1 cellular context compared by ENCODE assay signal in the genomic region with DNA sequence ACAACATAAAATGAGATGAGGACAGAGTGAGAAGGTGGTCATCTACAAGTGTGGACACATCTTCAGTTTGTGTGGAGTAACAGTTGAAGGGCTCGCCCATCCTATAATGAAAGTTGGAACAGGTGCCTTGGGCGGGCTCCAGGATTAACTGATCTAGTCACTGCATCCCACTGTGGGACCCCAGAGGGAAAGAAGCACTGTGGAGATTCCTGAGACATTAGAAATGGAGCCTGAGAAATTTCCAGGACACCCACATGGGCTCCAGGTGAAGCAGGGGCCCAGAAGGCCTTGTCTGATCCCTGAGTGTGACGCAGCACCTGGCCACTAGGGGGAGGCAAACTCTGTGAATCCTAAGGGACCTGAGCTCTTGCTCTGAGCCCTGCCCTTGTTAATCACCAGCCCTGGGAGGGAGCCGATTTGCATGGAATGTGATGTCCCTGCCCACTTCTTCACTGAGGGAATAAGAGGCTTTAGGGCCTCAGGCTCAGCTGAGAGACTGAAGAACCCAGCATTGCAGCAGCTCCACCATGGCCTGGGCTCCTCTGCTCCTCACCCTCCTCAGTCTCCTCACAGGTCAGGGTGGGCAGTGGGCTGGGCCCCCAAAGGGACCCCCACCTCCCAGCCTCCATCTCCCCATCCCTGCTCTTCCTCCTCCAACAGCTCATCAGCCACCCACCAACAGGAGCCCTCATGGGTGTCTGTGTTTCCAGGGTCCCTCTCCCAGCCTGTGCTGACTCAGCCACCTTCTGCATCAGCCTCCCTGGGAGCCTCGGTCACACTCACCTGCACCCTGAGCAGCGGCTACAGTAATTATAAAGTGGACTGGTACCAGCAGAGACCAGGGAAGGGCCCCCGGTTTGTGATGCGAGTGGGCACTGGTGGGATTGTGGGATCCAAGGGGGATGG.
A peak's percentile ranks its signal among the peaks of the same experiment; 100 is the strongest.
TF ChIP-seq lines count a peak whose summit lies in the region.

No MANE protein-coding gene starts in this region.

TF ChIP-seq in K562, 482 proteins besides CTCF, POLR2A, EP300 and RAD21 (continued from another document and continues in another):
- TF ChIP-seq ZNF583 (CRISPR knock-in tag; IDR thresholded peaks at IDR 0.05) (peak; percentile 87), ELF4 (CRISPR knock-in tag; IDR thresholded peaks at IDR 0.05) (0 out of 2 replicates have a peak, but pooled peaks have one; percentile 55), ZNF655 (CRISPR knock-in tag; IDR thresholded peaks at IDR 0.05) (0 out of 2 replicates have a peak, but pooled peaks have one; percentile 52), ZNF695 (CRISPR knock-in tag; IDR thresholded peaks at IDR 0.05) (0 out of 2 replicates have a peak, but pooled peaks have one; percentile 62), XRCC5 (IDR thresholded peaks at IDR 0.05; ENCODE audit: low read depth, low read length) (peak; percentile 99), BACH1 (tag; IDR thresholded peaks at IDR 0.05) (no peak), MLX (CRISPR knock-in tag; conservative IDR thresholded peaks at IDR 0.05) (peak in 1 of 2 experiments; percentile 59; a peak in 2 of 4 replicates), RREB1 (CRISPR knock-in tag; IDR thresholded peaks at IDR 0.05) (peak; percentile 70; the same call in 1 of the 2 replicates), BMI1 (IDR thresholded peaks at IDR 0.05; ENCODE audit: low read length) (0 out of 2 replicates have a peak, but pooled peaks have one; percentile 24), IFI16 (CRISPR knock-in tag; IDR thresholded peaks at IDR 0.05) (peak; percentile 42; the same call in 1 of the 2 replicates), CBFB (CRISPR knock-in tag; IDR thresholded peaks at IDR 0.05) (peak; percentile 84; the same call in 1 of the 2 replicates), MXI1 (IDR thresholded peaks at IDR 0.05; ENCODE audit: low read depth, low read length) (0 out of 2 replicates have a peak, but pooled peaks have one; percentile 8), GTF2F1 (IDR thresholded peaks at IDR 0.05; ENCODE audit: low read depth, low read length) (peak; percentile 66; the same call in 1 of the 2 replicates), CREB1 (IDR thresholded peaks at IDR 0.05) (peak; percentile 78; the same call in 1 of the 2 replicates), CREB1 (CRISPR knock-in tag; IDR thresholded peaks at IDR 0.05) (peak; percentile 83), MAFG (tag; conservative IDR thresholded peaks at IDR 0.05) (peak; percentile 35; the same call in 1 of the 2 replicates), ZNF324 (CRISPR knock-in tag; IDR thresholded peaks at IDR 0.05) (peak; percentile 31; the same call in 1 of the 2 replicates), ARID1B (IDR thresholded peaks at IDR 0.05) (no peak), CHCHD3 (CRISPR knock-in tag; IDR thresholded peaks at IDR 0.05) (peak; percentile 60; the same call in 1 of the 2 replicates), NCOA4 (IDR thresholded peaks at IDR 0.05; ENCODE audit: partially characterized antibody) (no peak), ZNF140 (CRISPR knock-in tag; IDR thresholded peaks at IDR 0.05) (0 out of 2 replicates have a peak, but pooled peaks have one; percentile 16), TCFL5 (CRISPR knock-in tag; conservative IDR thresholded peaks at IDR 0.05) (no peak; the same call in 1 of the 2 replicates), SRSF3 (IDR thresholded peaks at IDR 0.05; ENCODE audit: insufficient read depth, low read length) (no peak), ZNF785 (CRISPR knock-in tag; IDR thresholded peaks at IDR 0.05) (no peak; the same call in 1 of the 2 replicates), NFE2 (IDR thresholded peaks at IDR 0.05; ENCODE audit: low read depth) (peak; percentile 71), CUX1 (CRISPR knock-in tag; IDR thresholded peaks at IDR 0.05) (no peak), POLR2G (IDR thresholded peaks at IDR 0.05; ENCODE audit: low read depth, low read length) (no peak), SMAD2 (IDR thresholded peaks at IDR 0.05; ENCODE audit: low read depth, low read length) (0 out of 2 replicates have a peak, but pooled peaks have one; percentile 51), ZNF639 (CRISPR knock-in tag; conservative IDR thresholded peaks at IDR 0.05 in 1 of 2, IDR thresholded peaks at IDR 0.05 in 1 of 2) (peak in 1 of 2 experiments; percentile 68; a peak in 1 of 4 replicates), ZFP1 (CRISPR knock-in tag; IDR thresholded peaks at IDR 0.05) (peak; percentile 72), PPARD (CRISPR knock-in tag; IDR thresholded peaks at IDR 0.05) (0 out of 2 replicates have a peak, but pooled peaks have one; percentile 21), ZNF778 (CRISPR knock-in tag; IDR thresholded peaks at IDR 0.05) (peak; percentile 51; the same call in 1 of the 2 replicates), CBX2 (IDR thresholded peaks at IDR 0.05; ENCODE audit: insufficient read depth, low read length, poor library complexity, severe bottlenecking) (no peak), BCL6 (CRISPR knock-in tag; IDR thresholded peaks at IDR 0.05) (peak; percentile 67; the same call in 1 of the 2 replicates), ZNF436 (CRISPR knock-in tag; IDR thresholded peaks at IDR 0.05) (0 out of 2 replicates have a peak, but pooled peaks have one; percentile 48), OTX1 (CRISPR knock-in tag; IDR thresholded peaks at IDR 0.05) (0 out of 2 replicates have a peak, but pooled peaks have one; percentile 53)
- TF ChIP-seq, protein P1, sequence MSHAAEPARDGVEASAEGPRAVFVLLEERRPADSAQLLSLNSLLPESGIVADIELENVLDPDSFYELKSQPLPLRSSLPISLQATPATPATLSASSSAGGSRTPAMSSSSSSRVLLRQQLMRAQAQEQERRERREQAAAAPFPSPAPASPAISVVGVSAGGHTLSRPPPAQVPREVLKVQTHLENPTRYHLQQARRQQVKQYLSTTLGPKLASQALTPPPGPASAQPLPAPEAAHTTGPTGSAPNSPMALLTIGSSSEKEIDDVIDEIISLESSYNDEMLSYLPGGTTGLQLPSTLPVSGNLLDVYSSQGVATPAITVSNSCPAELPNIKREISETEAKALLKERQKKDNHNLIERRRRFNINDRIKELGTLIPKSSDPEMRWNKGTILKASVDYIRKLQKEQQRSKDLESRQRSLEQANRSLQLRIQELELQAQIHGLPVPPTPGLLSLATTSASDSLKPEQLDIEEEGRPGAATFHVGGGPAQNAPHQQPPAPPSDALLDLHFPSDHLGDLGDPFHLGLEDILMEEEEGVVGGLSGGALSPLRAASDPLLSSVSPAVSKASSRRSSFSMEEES (CRISPR knock-in tag; IDR thresholded peaks at IDR 0.05): peak; percentile 48
- TF ChIP-seq, protein P2, sequence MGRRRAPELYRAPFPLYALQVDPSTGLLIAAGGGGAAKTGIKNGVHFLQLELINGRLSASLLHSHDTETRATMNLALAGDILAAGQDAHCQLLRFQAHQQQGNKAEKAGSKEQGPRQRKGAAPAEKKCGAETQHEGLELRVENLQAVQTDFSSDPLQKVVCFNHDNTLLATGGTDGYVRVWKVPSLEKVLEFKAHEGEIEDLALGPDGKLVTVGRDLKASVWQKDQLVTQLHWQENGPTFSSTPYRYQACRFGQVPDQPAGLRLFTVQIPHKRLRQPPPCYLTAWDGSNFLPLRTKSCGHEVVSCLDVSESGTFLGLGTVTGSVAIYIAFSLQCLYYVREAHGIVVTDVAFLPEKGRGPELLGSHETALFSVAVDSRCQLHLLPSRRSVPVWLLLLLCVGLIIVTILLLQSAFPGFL (CRISPR knock-in tag; IDR thresholded peaks at IDR 0.05): no peak
